ENCODE assay signal across 12 cellular contexts in genomic region chr7:6248581-6248980, GRCh38. TPM values are rescaled to one million over a fixed set of nuclear protein-coding genes. Genes with fewer than 3 reads are reported as not detected.
A peak's percentile ranks its signal among the peaks of the same experiment; 100 is the strongest.
DNase-seq lines count a peak whose midpoint lies in the region; ATAC-seq, FAIRE-seq and TF ChIP-seq lines count a peak whose summit lies in the region.
"Had no signal": no experiment of that assay in that cellular context is flagged by ENCODE, and none has a peak within 500 bp of the region (broad histone marks: within the 10 kb centered on the region; RNA-seq: fewer than 3 reads in every experiment).

No MANE protein-coding gene starts in this region.

- peaks cover 16% of the 10 kb centered on the region for H3K4me1 Mint-ChIP-seq in activated CD8-positive, alpha-beta T cell treated with anti-CD3 and anti-CD28 coated beads for 36 hours (ENCODE audit: low read depth)

- no peak for FAIRE-seq in bronchial epithelial cell (lab: Jason Lieb, UNC)

- POLR2A ChIA-PET in activated CD8-positive, alpha-beta T cell treated with anti-CD3 and anti-CD28 coated beads for 36 hours (lab: Charles Lee): no interaction called here

- no peaks in the 10 kb centered on the region for H3K27me3 ChIP-seq in bronchial epithelial cell (ENCODE audit: control insufficient read depth, insufficient read depth, low read length)
- H3K27me3 ChIP-seq: BLaER1, tibial artery had no signal

- H3K27ac Mint-ChIP-seq in activated CD8-positive, alpha-beta T cell treated with anti-CD3 and anti-CD28 coated beads for 36 hours: no peak overlapping the region

- CTCF ChIA-PET in activated CD8-positive, alpha-beta T cell treated with anti-CD3 and anti-CD28 coated beads for 36 hours (lab: Charles Lee): interaction anchor here (1.2 kb wide), 1 partner anchor 22 kb away, joined by 5 read pairs; no protein-coding TSS in a partner anchor

- no peaks in the 10 kb centered on the region for H3K9me3 Mint-ChIP-seq in activated CD8-positive, alpha-beta T cell treated with anti-CD3 and anti-CD28 coated beads for 36 hours

- no peaks in the 10 kb centered on the region for H3K36me3 Mint-ChIP-seq in activated CD8-positive, alpha-beta T cell treated with anti-CD3 and anti-CD28 coated beads for 36 hours (ENCODE audit: low read depth)

- TF ChIP-seq CTCF in bronchial epithelial cell (IDR thresholded peaks at IDR 0.05; ENCODE audit: insufficient read depth, low read length, severe bottlenecking): no peak
- TF ChIP-seq CTCF in activated CD8-positive, alpha-beta T cell treated with anti-CD3 and anti-CD28 coated beads for 36 hours (IDR thresholded peaks at IDR 0.05): no peak

- no peaks in the 10 kb centered on the region for H3K36me3 ChIP-seq in bronchial epithelial cell (ENCODE audit: control insufficient read depth, insufficient read depth, low read length)
- H3K36me3 ChIP-seq: BLaER1, lower lobe of right lung, tibial artery had no signal

- intact Hi-C loops in activated CD8-positive, alpha-beta T cell treated with anti-CD3 and anti-CD28 coated beads for 36 hours (cut with micrococcal nuclease): no loop called here

- H3K27me3 Mint-ChIP-seq in activated CD8-positive, alpha-beta T cell treated with anti-CD3 and anti-CD28 coated beads for 36 hours: peaks cover 16% of the 10 kb centered on the region

- H3K4me3 Mint-ChIP-seq in activated CD8-positive, alpha-beta T cell treated with anti-CD3 and anti-CD28 coated beads for 36 hours: no peak overlapping the region

- DNase-seq in AG08395 (ENCODE audit: low spot score) (peak; percentile 77), LHCN-M2 (ENCODE audit: low read depth) (peak; percentile 89), bronchial epithelial cell (ENCODE audit: low read depth) (peak; percentile 86), kidney tubule cell (ENCODE audit: low spot score) (peak; percentile 55), NCI-H2196 treated with DMSO at 0.1 percent for 48 hours (lab: John Stamatoyannopoulos, UW; ENCODE audit: unreplicated experiment) (no peak)
- no peak for DNase-seq in stimulated activated CD4-positive, alpha-beta T cell treated with anti-CD3 and anti-CD28 coated beads, Interleukin-1b, Interleukin-23, amount 100 ng/mL, for 48 hours
- no peak for DNase-seq in activated CD8-positive, alpha-beta T cell treated with anti-CD3 and anti-CD28 coated beads for 36 hours
- DNase-seq: GDM1, lower lobe of right lung, tibial artery had no signal

- no peak overlapping the region for H3K4me3 ChIP-seq in bronchial epithelial cell (ENCODE audit: low read depth, low read length)
- H3K4me3 ChIP-seq: BLaER1, lower lobe of right lung, tibial artery had no signal

- no peak for ATAC-seq in activated CD8-positive, alpha-beta T cell treated with anti-CD3 and anti-CD28 coated beads for 36 hours
- no peak for ATAC-seq in HG02885 (IDR thresholded peaks at IDR 0.05; ENCODE audit: poor library complexity, unreplicated experiment)
- ATAC-seq: lower lobe of right lung had no signal

RNA-seq across cellular contexts. Expression of gene CYTH3, which starts 23.8 kb away (rescaled TPM):
- total RNA-seq in LHCN-M2 (2014; rRNA removed): 23.9 and 32.7 TPM in 2 replicates
- 39.0 TPM for polyA plus RNA-seq in LHCN-M2 (2012)
- total RNA-seq in bronchial epithelial cell: 9.9 and 11.6 TPM in 2 replicates
- 1 to 10 TPM in 1 of 2 experiments, under 1 TPM in 1; 0.92 to 2.3 TPM for total RNA-seq in activated CD8-positive, alpha-beta T cell treated with anti-CD3 and anti-CD28 coated beads for 36 hours

Comparison
In these comparisons a context has a peak if more than half of its experiments do, and no peak if none do; other contexts are left out.
1. DNase-seq: peak in AG08395 (single experiment), LHCN-M2 (single experiment), bronchial epithelial cell (single experiment) and kidney tubule cell (single experiment); none in stimulated activated CD4-positive, alpha-beta T cell treated with anti-CD3 and anti-CD28 coated beads, Interleukin-1b, Interleukin-23, amount 100 ng/mL, for 48 hours (single experiment), activated CD8-positive, alpha-beta T cell treated with anti-CD3 and anti-CD28 coated beads for 36 hours (single experiment) and NCI-H2196 treated with DMSO at 0.1 percent for 48 hours (single experiment).